ENCODE assay signal across 8 cellular contexts in genomic region chr18:3451989-3452749, GRCh38. TPM values are rescaled to one million over a fixed set of nuclear protein-coding genes. Genes with fewer than 3 reads are reported as not detected.
DNase-seq lines count a peak whose midpoint lies in the region; ATAC-seq and TF ChIP-seq lines count a peak whose summit lies in the region.

No MANE protein-coding gene starts in this region.

- no peaks in the 10 kb centered on the region for H3K9me3 ChIP-seq in Panc1 (ENCODE audit: control insufficient read depth, insufficient read depth, low read depth, low read length)
- no peaks in the 10 kb centered on the region for H3K9me3 ChIP-seq in left ventricle myocardium inferior (replicated peaks)

- peaks cover 19% of the 10 kb centered on the region for H3K4me1 Mint-ChIP-seq in activated naive CD8-positive, alpha-beta T cell treated with anti-CD3 and anti-CD28 coated beads, Interleukin-2, amount 10 ng/mL, durations not matched to agents 7 days and 5 days

- POLR2A ChIA-PET in Panc1 (lab: Charles Lee) = interaction anchor here (0.5 to 3.3 kb wide), 7 partner anchors 54 to 213 kb away, joined by 3 to 23 read pairs (median 4); no protein-coding TSS in a partner anchor
- POLR2A ChIA-PET in activated naive CD8-positive, alpha-beta T cell treated with anti-CD3 and anti-CD28 coated beads, Interleukin-2, amount 10 ng/mL, durations not matched to agents 7 days and 5 days (lab: Charles Lee) = interaction anchor here (1.1 to 4.8 kb wide), 5 partner anchors 12 to 204 kb away, joined by 3 to 36 read pairs (median 9); partner anchors contain the start of gene MYL12A

- BruUV-seq in Panc1 (replicated peaks; lab: Mats Ljungman, UMichigan) = no TSS peak

- H3K27ac Mint-ChIP-seq in activated naive CD8-positive, alpha-beta T cell treated with anti-CD3 and anti-CD28 coated beads, Interleukin-2, amount 10 ng/mL, durations not matched to agents 7 days and 5 days = peak overlapping the region; percentile 79

- intact Hi-C loops in Panc1 (cut with micrococcal nuclease; ENCODE audit: unreplicated experiment) = loop anchor here (5.0 kb wide), 1 partner anchor 215 kb away; no protein-coding TSS in a partner anchor
- intact Hi-C loops in left ventricle myocardium inferior (cut with micrococcal nuclease) = loop anchor here (5.0 kb wide), 1 partner anchor 175 kb away; no protein-coding TSS in a partner anchor

- H3K27me3 Mint-ChIP-seq in activated naive CD8-positive, alpha-beta T cell treated with anti-CD3 and anti-CD28 coated beads, Interleukin-2, amount 10 ng/mL, durations not matched to agents 7 days and 5 days = no peaks in the 10 kb centered on the region

- in situ Hi-C loops in Panc1 (cut with HindIII; ENCODE audit: low pct_unique_long_range_greater_than_20kb, low sequenced_read_pairs) = no loop called here

- ATAC-seq in Panc1 (no peak), HG02852 (IDR thresholded peaks at IDR 0.05; ENCODE audit: unreplicated experiment) (no peak), GM21717 (IDR thresholded peaks at IDR 0.05; ENCODE audit: unreplicated experiment) (no peak)
- no peak for ATAC-seq in activated naive CD8-positive, alpha-beta T cell treated with anti-CD3 and anti-CD28 coated beads, Interleukin-2, amount 10 ng/mL, durations not matched to agents 7 days and 5 days (ENCODE audit: low read depth)

- peak overlapping the region; percentile 97 to 98 for H3K4me3 ChIP-seq in Panc1 (ENCODE audit: low read depth in 2 of 2, low read length in 2 of 2)
- peak overlapping the region; percentile 91 for H3K4me3 ChIP-seq in left ventricle myocardium inferior
- peak overlapping the region; percentile 86 for H3K4me3 ChIP-seq in retinal pigment epithelial cell (ENCODE audit: low read length)

- TF ChIP-seq CTCF in Panc1 (IDR thresholded peaks at IDR 0.05) (no peak; the same call in 1 of the 2 replicates), left ventricle myocardium inferior (IDR thresholded peaks at IDR 0.05; ENCODE audit: borderline replicate concordance) (no peak), retinal pigment epithelial cell (conservative IDR thresholded peaks at IDR 0.05; ENCODE audit: low read depth, low read length) (no peak)

- peak overlapping the region; percentile 100 for H3K27ac ChIP-seq in Panc1 (ENCODE audit: low read length)
- H3K27ac ChIP-seq in left ventricle myocardium inferior (replicated peaks) = peak overlapping the region; percentile 99

- peaks cover 3% of the 10 kb centered on the region for H3K36me3 Mint-ChIP-seq in activated naive CD8-positive, alpha-beta T cell treated with anti-CD3 and anti-CD28 coated beads, Interleukin-2, amount 10 ng/mL, durations not matched to agents 7 days and 5 days

- H3K4me1 ChIP-seq in Panc1 (ENCODE audit: control insufficient read depth, insufficient read depth, low read length) (peaks cover 31% of the 10 kb centered on the region), left ventricle myocardium inferior (peaks cover 83% of the 10 kb centered on the region)

- no peaks in the 10 kb centered on the region for H3K27me3 ChIP-seq in Panc1 (ENCODE audit: control insufficient read depth, insufficient read depth, low read length)
- no peaks in the 10 kb centered on the region for H3K27me3 ChIP-seq in left ventricle myocardium inferior (ENCODE audit: low read depth)

- no peaks in the 10 kb centered on the region for H3K9me3 Mint-ChIP-seq in activated naive CD8-positive, alpha-beta T cell treated with anti-CD3 and anti-CD28 coated beads, Interleukin-2, amount 10 ng/mL, durations not matched to agents 7 days and 5 days

- H3K36me3 ChIP-seq in Panc1 (ENCODE audit: control insufficient read depth, insufficient read depth, low read length) (peaks cover 14% of the 10 kb centered on the region), left ventricle myocardium inferior (peaks cover 11% of the 10 kb centered on the region)

- DNase-seq in EL = peak; percentile 61
- DNase-seq in Panc1 (ENCODE audit: low read depth, low spot score) = no peak
- peak; percentile 61 for DNase-seq in activated naive CD8-positive, alpha-beta T cell treated with anti-CD3 and anti-CD28 coated beads, Interleukin-2, amount 10 ng/mL, durations not matched to agents 7 days and 5 days
- DNase-seq in left ventricle myocardium inferior = peak; percentile 44
- no peak for DNase-seq in retinal pigment epithelial cell (ENCODE audit: low read depth)
- no peak for DNase-seq in iPS-NIHi7 (ENCODE audit: extremely low spot score)

- CTCF ChIA-PET in Panc1 (lab: Charles Lee) = interaction anchor here (1.6 to 1.8 kb wide), 2 partner anchors 142 to 214 kb away, joined by 7 to 12 read pairs; no protein-coding TSS in a partner anchor

- peak overlapping the region; percentile 81 for H3K4me3 Mint-ChIP-seq in activated naive CD8-positive, alpha-beta T cell treated with anti-CD3 and anti-CD28 coated beads, Interleukin-2, amount 10 ng/mL, durations not matched to agents 7 days and 5 days

RNA-seq across cellular contexts. Expression of gene TGIF1, which starts 2.2 kb away (rescaled TPM):
- total RNA-seq in Panc1 (2021; ENCODE audit: unreplicated experiment) (171 TPM), left ventricle myocardium inferior (8.1 TPM)
- 131 TPM for polyA plus RNA-seq in Panc1 (2012; ENCODE audit: insufficient read length)
- 10 to 100 TPM; 35.6 to 39.5 TPM for total RNA-seq in activated naive CD8-positive, alpha-beta T cell treated with anti-CD3 and anti-CD28 coated beads, Interleukin-2, amount 10 ng/mL, durations not matched to agents 7 days and 5 days

Comparison
In these comparisons a context has a peak if more than half of its experiments do, and no peak if none do; other contexts are left out.
1. DNase-seq: peak in EL (single experiment), activated naive CD8-positive, alpha-beta T cell treated with anti-CD3 and anti-CD28 coated beads, Interleukin-2, amount 10 ng/mL, durations not matched to agents 7 days and 5 days (single experiment) and left ventricle myocardium inferior (single experiment); none in Panc1 (single experiment), retinal pigment epithelial cell (single experiment) and iPS-NIHi7 (single experiment).
2. Peak in every context shown above with its lines, with median percentiles within 50 percentile points of each other: H3K4me3 ChIP-seq.